In the genomic region with DNA sequence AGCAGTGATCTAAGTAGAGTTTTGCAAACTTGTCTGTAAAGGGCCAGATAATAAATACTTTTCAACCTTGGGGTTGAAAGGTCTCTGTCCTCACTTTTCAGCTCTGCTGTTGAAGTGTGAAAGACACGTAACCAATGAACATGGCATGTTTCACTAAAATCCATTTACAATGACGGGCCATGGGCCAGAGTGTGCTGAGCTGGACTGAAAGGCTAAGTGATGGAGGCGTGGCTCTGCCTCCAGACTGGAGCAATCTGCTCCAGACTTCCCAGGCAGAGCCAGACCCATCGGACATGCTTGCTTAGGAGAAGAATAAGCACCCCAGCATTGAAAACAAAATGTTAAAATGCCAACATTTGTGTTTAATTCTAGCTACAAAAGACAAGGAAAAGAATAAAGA, we compare ENCODE assay signal across 1 cellular context.
TF ChIP-seq lines count a peak whose summit lies in the region.

No MANE protein-coding gene starts in this region.

TF ChIP-seq in GM23338, 12 proteins besides CTCF, POLR2A, EP300 and RAD21 (continued from another document):
- TF ChIP-seq, protein P1, sequence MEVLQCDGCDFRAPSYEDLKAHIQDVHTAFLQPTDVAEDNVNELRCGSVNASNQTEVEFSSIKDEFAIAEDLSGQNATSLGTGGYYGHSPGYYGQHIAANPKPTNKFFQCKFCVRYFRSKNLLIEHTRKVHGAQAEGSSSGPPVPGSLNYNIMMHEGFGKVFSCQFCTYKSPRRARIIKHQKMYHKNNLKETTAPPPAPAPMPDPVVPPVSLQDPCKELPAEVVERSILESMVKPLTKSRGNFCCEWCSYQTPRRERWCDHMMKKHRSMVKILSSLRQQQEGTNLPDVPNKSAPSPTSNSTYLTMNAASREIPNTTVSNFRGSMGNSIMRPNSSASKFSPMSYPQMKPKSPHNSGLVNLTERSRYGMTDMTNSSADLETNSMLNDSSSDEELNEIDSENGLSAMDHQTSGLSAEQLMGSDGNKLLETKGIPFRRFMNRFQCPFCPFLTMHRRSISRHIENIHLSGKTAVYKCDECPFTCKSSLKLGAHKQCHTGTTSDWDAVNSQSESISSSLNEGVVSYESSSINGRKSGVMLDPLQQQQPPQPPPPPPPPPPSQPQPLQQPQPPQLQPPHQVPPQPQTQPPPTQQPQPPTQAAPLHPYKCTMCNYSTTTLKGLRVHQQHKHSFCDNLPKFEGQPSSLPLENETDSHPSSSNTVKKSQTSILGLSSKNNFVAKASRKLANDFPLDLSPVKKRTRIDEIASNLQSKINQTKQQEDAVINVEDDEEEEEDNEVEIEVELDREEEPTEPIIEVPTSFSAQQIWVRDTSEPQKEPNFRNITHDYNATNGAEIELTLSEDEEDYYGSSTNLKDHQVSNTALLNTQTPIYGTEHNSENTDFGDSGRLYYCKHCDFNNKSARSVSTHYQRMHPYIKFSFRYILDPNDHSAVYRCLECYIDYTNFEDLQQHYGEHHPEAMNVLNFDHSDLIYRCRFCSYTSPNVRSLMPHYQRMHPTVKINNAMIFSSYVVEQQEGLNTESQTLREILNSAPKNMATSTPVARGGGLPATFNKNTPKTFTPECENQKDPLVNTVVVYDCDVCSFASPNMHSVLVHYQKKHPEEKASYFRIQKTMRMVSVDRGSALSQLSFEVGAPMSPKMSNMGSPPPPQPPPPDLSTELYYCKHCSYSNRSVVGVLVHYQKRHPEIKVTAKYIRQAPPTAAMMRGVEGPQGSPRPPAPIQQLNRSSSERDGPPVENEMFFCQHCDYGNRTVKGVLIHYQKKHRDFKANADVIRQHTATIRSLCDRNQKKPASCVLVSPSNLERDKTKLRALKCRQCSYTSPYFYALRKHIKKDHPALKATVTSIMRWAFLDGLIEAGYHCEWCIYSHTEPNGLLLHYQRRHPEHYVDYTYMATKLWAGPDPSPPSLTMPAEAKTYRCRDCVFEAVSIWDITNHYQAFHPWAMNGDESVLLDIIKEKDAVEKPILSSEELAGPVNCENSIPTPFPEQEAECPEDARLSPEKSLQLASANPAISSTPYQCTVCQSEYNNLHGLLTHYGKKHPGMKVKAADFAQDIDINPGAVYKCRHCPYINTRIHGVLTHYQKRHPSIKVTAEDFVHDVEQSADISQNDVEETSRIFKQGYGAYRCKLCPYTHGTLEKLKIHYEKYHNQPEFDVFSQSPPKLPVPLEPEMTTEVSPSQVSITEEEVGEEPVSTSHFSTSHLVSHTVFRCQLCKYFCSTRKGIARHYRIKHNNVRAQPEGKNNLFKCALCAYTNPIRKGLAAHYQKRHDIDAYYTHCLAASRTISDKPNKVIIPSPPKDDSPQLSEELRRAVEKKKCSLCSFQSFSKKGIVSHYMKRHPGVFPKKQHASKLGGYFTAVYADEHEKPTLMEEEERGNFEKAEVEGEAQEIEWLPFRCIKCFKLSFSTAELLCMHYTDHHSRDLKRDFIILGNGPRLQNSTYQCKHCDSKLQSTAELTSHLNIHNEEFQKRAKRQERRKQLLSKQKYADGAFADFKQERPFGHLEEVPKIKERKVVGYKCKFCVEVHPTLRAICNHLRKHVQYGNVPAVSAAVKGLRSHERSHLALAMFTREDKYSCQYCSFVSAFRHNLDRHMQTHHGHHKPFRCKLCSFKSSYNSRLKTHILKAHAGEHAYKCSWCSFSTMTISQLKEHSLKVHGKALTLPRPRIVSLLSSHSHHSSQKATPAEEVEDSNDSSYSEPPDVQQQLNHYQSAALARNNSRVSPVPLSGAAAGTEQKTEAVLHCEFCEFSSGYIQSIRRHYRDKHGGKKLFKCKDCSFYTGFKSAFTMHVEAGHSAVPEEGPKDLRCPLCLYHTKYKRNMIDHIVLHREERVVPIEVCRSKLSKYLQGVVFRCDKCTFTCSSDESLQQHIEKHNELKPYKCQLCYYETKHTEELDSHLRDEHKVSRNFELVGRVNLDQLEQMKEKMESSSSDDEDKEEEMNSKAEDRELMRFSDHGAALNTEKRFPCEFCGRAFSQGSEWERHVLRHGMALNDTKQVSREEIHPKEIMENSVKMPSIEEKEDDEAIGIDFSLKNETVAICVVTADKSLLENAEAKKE (CRISPR knock-in tag; IDR thresholded peaks at IDR 0.05): no peak
- TF ChIP-seq POLR2AphosphoS5 (IDR thresholded peaks at IDR 0.05; ENCODE audit: low read depth) (no peak), ZNF114 (CRISPR knock-in tag; IDR thresholded peaks at IDR 0.05) (no peak), CREB1 (CRISPR knock-in tag; IDR thresholded peaks at IDR 0.05; ENCODE audit: low read depth) (no peak), STAT1 (IDR thresholded peaks at IDR 0.05; ENCODE audit: unreplicated experiment) (no peak), ZNF331 (CRISPR knock-in tag; IDR thresholded peaks at IDR 0.05; ENCODE audit: low read depth) (no peak)
- TF ChIP-seq, protein P2, sequence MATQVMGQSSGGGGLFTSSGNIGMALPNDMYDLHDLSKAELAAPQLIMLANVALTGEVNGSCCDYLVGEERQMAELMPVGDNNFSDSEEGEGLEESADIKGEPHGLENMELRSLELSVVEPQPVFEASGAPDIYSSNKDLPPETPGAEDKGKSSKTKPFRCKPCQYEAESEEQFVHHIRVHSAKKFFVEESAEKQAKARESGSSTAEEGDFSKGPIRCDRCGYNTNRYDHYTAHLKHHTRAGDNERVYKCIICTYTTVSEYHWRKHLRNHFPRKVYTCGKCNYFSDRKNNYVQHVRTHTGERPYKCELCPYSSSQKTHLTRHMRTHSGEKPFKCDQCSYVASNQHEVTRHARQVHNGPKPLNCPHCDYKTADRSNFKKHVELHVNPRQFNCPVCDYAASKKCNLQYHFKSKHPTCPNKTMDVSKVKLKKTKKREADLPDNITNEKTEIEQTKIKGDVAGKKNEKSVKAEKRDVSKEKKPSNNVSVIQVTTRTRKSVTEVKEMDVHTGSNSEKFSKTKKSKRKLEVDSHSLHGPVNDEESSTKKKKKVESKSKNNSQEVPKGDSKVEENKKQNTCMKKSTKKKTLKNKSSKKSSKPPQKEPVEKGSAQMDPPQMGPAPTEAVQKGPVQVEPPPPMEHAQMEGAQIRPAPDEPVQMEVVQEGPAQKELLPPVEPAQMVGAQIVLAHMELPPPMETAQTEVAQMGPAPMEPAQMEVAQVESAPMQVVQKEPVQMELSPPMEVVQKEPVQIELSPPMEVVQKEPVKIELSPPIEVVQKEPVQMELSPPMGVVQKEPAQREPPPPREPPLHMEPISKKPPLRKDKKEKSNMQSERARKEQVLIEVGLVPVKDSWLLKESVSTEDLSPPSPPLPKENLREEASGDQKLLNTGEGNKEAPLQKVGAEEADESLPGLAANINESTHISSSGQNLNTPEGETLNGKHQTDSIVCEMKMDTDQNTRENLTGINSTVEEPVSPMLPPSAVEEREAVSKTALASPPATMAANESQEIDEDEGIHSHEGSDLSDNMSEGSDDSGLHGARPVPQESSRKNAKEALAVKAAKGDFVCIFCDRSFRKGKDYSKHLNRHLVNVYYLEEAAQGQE (IDR thresholded peaks at IDR 0.05; ENCODE audit: unreplicated experiment): no peak
